20 cellular contexts compared by ENCODE assay signal in the genomic region with DNA sequence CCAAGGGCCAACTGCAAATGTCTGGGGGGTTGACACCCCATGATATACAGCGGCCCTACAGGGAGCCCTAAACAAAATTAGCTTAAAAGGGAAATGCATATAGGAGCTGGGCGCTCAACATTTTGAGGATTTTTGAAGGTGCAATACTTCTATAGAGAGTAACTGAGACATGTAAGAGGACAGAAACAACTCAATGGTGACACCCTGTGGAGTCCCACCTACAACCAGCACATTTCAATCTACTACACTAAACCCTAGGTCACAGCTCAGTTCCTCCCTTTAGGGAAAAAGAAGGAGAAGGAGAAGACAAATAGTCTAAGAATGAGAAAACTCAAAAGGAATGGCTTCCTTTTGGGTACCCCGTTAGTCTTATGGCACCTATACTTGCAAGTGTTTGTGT.
DNase-seq lines count a peak whose midpoint lies in the region; ATAC-seq and TF ChIP-seq lines count a peak whose summit lies in the region.
"Had no signal": no experiment of that assay in that cellular context is flagged by ENCODE, and none has a peak within 500 bp of the region (broad histone marks: within the 10 kb centered on the region; RNA-seq: fewer than 3 reads in every experiment).

No MANE protein-coding gene starts in this region.

- no peak for ATAC-seq in foreskin keratinocyte
- ATAC-seq: T-cell had no signal

- TF ChIP-seq CTCF in OCI-LY3 (IDR thresholded peaks at IDR 0.05; ENCODE audit: low read depth, low read length) (peak; percentile 10; the same call in 1 of the 2 replicates), esophagus muscularis mucosa (IDR thresholded peaks at IDR 0.05) (no peak), foreskin keratinocyte (conservative IDR thresholded peaks at IDR 0.05) (no peak)

- no peak for TF ChIP-seq EP300 in esophagus muscularis mucosa (IDR thresholded peaks at IDR 0.05)

- H3K9me3 ChIP-seq in OCI-LY3 (ENCODE audit: insufficient read depth, low read length) (no peaks in the 10 kb centered on the region), esophagus muscularis mucosa (no peaks in the 10 kb centered on the region)
- H3K9me3 ChIP-seq: BE2C had no signal

- H3K4me1 ChIP-seq in OCI-LY3 (ENCODE audit: low read length) (no peaks in the 10 kb centered on the region), esophagus muscularis mucosa (no peaks in the 10 kb centered on the region), foreskin keratinocyte (no peaks in the 10 kb centered on the region)
- H3K4me1 ChIP-seq: BE2C had no signal

- no peaks in the 10 kb centered on the region for H4K20me1 ChIP-seq in OCI-LY3 (ENCODE audit: insufficient read depth, low read length)

- H3K4me3 ChIP-seq in OCI-LY3 (ENCODE audit: low read length), result no peak overlapping the region
- no peak overlapping the region for H3K4me3 ChIP-seq in esophagus muscularis mucosa
- H3K4me3 ChIP-seq: PC-9, SK-N-MC had no signal

- H3K27me3 ChIP-seq in OCI-LY3 (ENCODE audit: low read depth, low read length) (no peaks in the 10 kb centered on the region), esophagus muscularis mucosa (no peaks in the 10 kb centered on the region), foreskin keratinocyte (no peaks in the 10 kb centered on the region)
- H3K27me3 ChIP-seq: BE2C had no signal

- WGBS in esophagus muscularis mucosa, result 98% methylated on average over 3 of the region's 3 CpGs

- H3K4me2 ChIP-seq in OCI-LY3 (ENCODE audit: low read length), result no peak overlapping the region
- H3K4me2 ChIP-seq: PC-9 had no signal

- intact Hi-C loops in esophagus muscularis mucosa (cut with DNase I), result no loop called here

- H3K36me3 ChIP-seq in OCI-LY3 (replicated peaks; ENCODE audit: low read depth, low read length), result no peaks in the 10 kb centered on the region
- no peaks in the 10 kb centered on the region for H3K36me3 ChIP-seq in esophagus muscularis mucosa
- H3K36me3 ChIP-seq: BE2C had no signal

- no peak for TF ChIP-seq POLR2A in esophagus muscularis mucosa (IDR thresholded peaks at IDR 0.05; ENCODE audit: low read depth)

- H2AFZ ChIP-seq in OCI-LY3 (ENCODE audit: low read depth, low read length), result no peak overlapping the region
- H2AFZ ChIP-seq: PC-9 had no signal

- H3K9ac ChIP-seq in OCI-LY3 (ENCODE audit: low read length), result no peak overlapping the region

- H3K27ac ChIP-seq in OCI-LY3 (ENCODE audit: low read length) (no peak overlapping the region), esophagus muscularis mucosa (replicated peaks in 1 of 4) (no peak overlapping the region), foreskin keratinocyte (no peak overlapping the region)
- H3K27ac ChIP-seq: PC-9, SK-N-MC had no signal

- peak; percentile 6 for DNase-seq in DMS53 (lab: John Stamatoyannopoulos, UW)
- no peak for DNase-seq in DMS53 treated with DMSO at 0.1 percent for 48 hours (lab: John Stamatoyannopoulos, UW; ENCODE audit: unreplicated experiment)
- DNase-seq in HT-29 (ENCODE audit: low spot score), result peak; percentile 1
- peak; percentile 9 for DNase-seq in left kidney (ENCODE audit: low read depth, low spot score)
- DNase-seq in esophagus muscularis mucosa (ENCODE audit: extremely low spot score), result no peak
- no peak for DNase-seq in foreskin keratinocyte
- no peak for DNase-seq in HPDE6-E6E7 (ENCODE audit: extremely low spot score)
- DNase-seq: 8988T; BE2C; CD4-positive, alpha-beta T cell; DMS79; H7; Karpas-422; MM.1S; NCI-H1930; PC-9; T-cell; T-helper 9 cell had no signal

- no peaks in the 10 kb centered on the region for H3K79me2 ChIP-seq in OCI-LY3 (ENCODE audit: low read length)

Comparison
In these comparisons a context has a peak if more than half of its experiments do, and no peak if none do; other contexts are left out.
1. DNase-seq: peak in DMS53 (single experiment), HT-29 (single experiment) and left kidney (single experiment); none in DMS53 treated with DMSO at 0.1 percent for 48 hours (single experiment), esophagus muscularis mucosa (single experiment), foreskin keratinocyte (0 of 2) and HPDE6-E6E7 (single experiment).